9 cellular contexts compared by ENCODE assay signal in the genomic region with DNA sequence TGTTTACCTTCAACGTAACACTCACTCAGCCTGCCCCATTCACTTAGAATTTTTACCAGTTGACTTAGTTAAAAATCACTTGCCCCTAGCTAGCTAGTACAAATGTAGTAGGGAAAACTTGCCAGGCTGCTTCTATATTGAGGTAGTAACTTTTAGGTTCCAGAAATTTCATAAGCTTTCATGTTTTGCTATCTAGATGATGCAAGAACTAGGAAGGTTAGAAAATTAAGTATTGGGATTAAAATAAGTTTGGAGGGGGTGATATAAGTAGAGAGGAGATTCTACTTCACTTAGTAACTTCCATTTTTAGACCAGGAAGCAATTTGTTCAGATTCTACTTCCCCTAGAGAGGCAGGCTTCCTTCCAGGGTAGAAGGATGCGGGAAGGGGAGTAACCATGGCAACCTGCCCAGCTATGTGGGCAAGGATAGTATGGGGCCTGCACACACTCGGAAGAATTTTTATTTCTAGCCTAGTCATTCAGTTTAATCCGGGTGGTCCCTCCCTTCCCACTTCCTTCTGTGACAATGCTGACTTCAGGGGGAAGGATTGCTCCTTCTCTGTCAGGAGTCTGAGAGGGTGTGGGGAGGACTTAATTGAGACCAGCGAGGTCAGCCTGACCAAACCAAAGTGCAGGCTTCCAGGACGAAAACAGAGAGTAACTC. TPM values are rescaled to one million over a fixed set of nuclear protein-coding genes. Genes with fewer than 3 reads are reported as not detected.
DNase-seq lines count a peak whose midpoint lies in the region; ATAC-seq, FAIRE-seq and TF ChIP-seq lines count a peak whose summit lies in the region.
"Had no signal": no experiment of that assay in that cellular context is flagged by ENCODE, and none has a peak within 500 bp of the region (broad histone marks: within the 10 kb centered on the region; RNA-seq: fewer than 3 reads in every experiment).

No MANE protein-coding gene starts in this region.

- no peaks in the 10 kb centered on the region for H3K9me2 ChIP-seq in GM23338 (ENCODE audit: insufficient read depth)

- intact Hi-C loops in right lobe of liver (cut with DNase I), result no loop called here

- ATAC-seq in right lobe of liver (peak; percentile 33 to 57 (median 44)), thoracic aorta (ENCODE audit: insufficient number of reproducible peaks, low FRiP score, low read depth) (peak; percentile 44), GM19328 (IDR thresholded peaks at IDR 0.05; ENCODE audit: unreplicated experiment) (no peak), GM23338 (no peak)

- FAIRE-seq in HTR-8/SVneo (lab: Jason Lieb, UNC), result peak; percentile 79

- H3K9me3 Mint-ChIP-seq in GM23338, result no peaks in the 10 kb centered on the region

- H3K36me3 ChIP-seq in right lobe of liver, result no peaks in the 10 kb centered on the region
- no peaks in the 10 kb centered on the region for H3K36me3 ChIP-seq in thoracic aorta
- no peaks in the 10 kb centered on the region for H3K36me3 ChIP-seq in GM23338 (ENCODE audit: insufficient read depth)

- peaks cover 0 to 4% (median 0%) of the 10 kb centered on the region in 4 donors for H3K4me1 ChIP-seq in right lobe of liver
- H3K4me1 ChIP-seq in thoracic aorta (ENCODE audit: control insufficient read depth in 1 of 2, low read depth in 2 of 2), result peaks cover 27 to 52% of the 10 kb centered on the region in 2 donors
- H3K4me1 ChIP-seq in GM23338 (ENCODE audit: insufficient read depth), result peaks cover 24% of the 10 kb centered on the region

- H4K20me1 ChIP-seq in GM23338 (replicated peaks; ENCODE audit: insufficient read depth), result no peaks in the 10 kb centered on the region

- H2AFZ ChIP-seq in GM23338, result no peak overlapping the region

- no peaks in the 10 kb centered on the region for H3K36me3 Mint-ChIP-seq in GM23338 (ENCODE audit: low read depth)

- H3K27me3 ChIP-seq in right lobe of liver (no peaks in the 10 kb centered on the region), thoracic aorta (replicated peaks; ENCODE audit: insufficient read depth) (no peaks in the 10 kb centered on the region), GM23338 (ENCODE audit: insufficient read depth) (peaks cover 3% of the 10 kb centered on the region; the same call in 1 of the 2 replicates)

- peak overlapping the region; percentile 87 for H3K4me3 ChIP-seq in coronary artery
- H3K4me3 ChIP-seq in right lobe of liver, result no peak overlapping the region
- H3K4me3 ChIP-seq in thoracic aorta, result peak overlapping the region; percentile 87
- no peak overlapping the region for H3K4me3 ChIP-seq in GM23338

- TF ChIP-seq CTCF in coronary artery (IDR thresholded peaks at IDR 0.05) (no peak), right lobe of liver (IDR thresholded peaks at IDR 0.05) (no peak), thoracic aorta (IDR thresholded peaks at IDR 0.05) (no peak), GM23338 (conservative IDR thresholded peaks at IDR 0.05; ENCODE audit: low read depth in 2 of 2) (no peak)

- H3K4me3 Mint-ChIP-seq in GM23338, result no peak overlapping the region

- peaks cover 5% of the 10 kb centered on the region for H3K27me3 Mint-ChIP-seq in GM23338 (ENCODE audit: insufficient read depth, low read depth, poor library complexity)

- H3K4me2 ChIP-seq in GM23338, result no peak overlapping the region

- H3F3A ChIP-seq in GM23338 (replicated peaks; ENCODE audit: low read depth), result no peaks in the 10 kb centered on the region

- H3K79me2 ChIP-seq in GM23338 (replicated peaks; ENCODE audit: insufficient read depth), result no peaks in the 10 kb centered on the region

- peaks cover 50% of the 10 kb centered on the region for H3K4me1 Mint-ChIP-seq in GM23338

- 43% methylated on average over 6 of the region's 6 CpGs for WGBS in right lobe of liver (ENCODE audit: insufficient coverage, low coverage, low lambda C conversion rate, missing lambda C conversion rate)

- H3K27ac ChIP-seq in coronary artery (peak overlapping the region; percentile 82 to 90), right lobe of liver (peak overlapping the region in 2 of 3 donors; percentile 3 to 53), thoracic aorta (peak overlapping the region; percentile 66 to 78), GM23338 (ENCODE audit: low read depth) (no peak overlapping the region)

- H3K9me3 ChIP-seq in right lobe of liver, result no peaks in the 10 kb centered on the region
- no peaks in the 10 kb centered on the region for H3K9me3 ChIP-seq in thoracic aorta

- TF ChIP-seq POLR2A in right lobe of liver (IDR thresholded peaks at IDR 0.05), result no peak

- H3K27ac Mint-ChIP-seq in GM23338, result no peak overlapping the region

- DNase-seq in HTR-8/SVneo (ENCODE audit: insufficient read length, low spot score) (no peak), coronary artery (ENCODE audit: low spot score) (peak; percentile 84), right lobe of liver (peak in 2 of 3 donors; percentile 50 to 60), thoracic aorta (ENCODE audit: low spot score) (peak; percentile 68), NOMO-1 treated with dmso at 0.1 percent for 144 hours (lab: John Stamatoyannopoulos, UW; ENCODE audit: unreplicated experiment) (no peak), DMS79 treated with DMSO at 0.1 percent for 48 hours (lab: John Stamatoyannopoulos, UW) (no peak), GM23338 (ENCODE audit: low spot score) (no peak)
- DNase-seq: NCI-H1092 treated with DMSO at 0.1 percent for 48 hours had no signal

TF ChIP-seq in GM23338, 12 proteins besides CTCF, POLR2A, EP300 and RAD21 (continues in another document):
- TF ChIP-seq, protein P1, sequence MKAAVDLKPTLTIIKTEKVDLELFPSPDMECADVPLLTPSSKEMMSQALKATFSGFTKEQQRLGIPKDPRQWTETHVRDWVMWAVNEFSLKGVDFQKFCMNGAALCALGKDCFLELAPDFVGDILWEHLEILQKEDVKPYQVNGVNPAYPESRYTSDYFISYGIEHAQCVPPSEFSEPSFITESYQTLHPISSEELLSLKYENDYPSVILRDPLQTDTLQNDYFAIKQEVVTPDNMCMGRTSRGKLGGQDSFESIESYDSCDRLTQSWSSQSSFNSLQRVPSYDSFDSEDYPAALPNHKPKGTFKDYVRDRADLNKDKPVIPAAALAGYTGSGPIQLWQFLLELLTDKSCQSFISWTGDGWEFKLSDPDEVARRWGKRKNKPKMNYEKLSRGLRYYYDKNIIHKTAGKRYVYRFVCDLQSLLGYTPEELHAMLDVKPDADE (IDR thresholded peaks at IDR 0.05), result no peak
- TF ChIP-seq POLR2AphosphoS5 (IDR thresholded peaks at IDR 0.05; ENCODE audit: low read depth), result no peak
- TF ChIP-seq EZH2 (IDR thresholded peaks at IDR 0.05; ENCODE audit: low read depth, unreplicated experiment), result no peak
- TF ChIP-seq STAT1 (IDR thresholded peaks at IDR 0.05; ENCODE audit: unreplicated experiment), result no peak
- no peak for TF ChIP-seq JUNB (IDR thresholded peaks at IDR 0.05; ENCODE audit: unreplicated experiment)
- TF ChIP-seq, protein P2, sequence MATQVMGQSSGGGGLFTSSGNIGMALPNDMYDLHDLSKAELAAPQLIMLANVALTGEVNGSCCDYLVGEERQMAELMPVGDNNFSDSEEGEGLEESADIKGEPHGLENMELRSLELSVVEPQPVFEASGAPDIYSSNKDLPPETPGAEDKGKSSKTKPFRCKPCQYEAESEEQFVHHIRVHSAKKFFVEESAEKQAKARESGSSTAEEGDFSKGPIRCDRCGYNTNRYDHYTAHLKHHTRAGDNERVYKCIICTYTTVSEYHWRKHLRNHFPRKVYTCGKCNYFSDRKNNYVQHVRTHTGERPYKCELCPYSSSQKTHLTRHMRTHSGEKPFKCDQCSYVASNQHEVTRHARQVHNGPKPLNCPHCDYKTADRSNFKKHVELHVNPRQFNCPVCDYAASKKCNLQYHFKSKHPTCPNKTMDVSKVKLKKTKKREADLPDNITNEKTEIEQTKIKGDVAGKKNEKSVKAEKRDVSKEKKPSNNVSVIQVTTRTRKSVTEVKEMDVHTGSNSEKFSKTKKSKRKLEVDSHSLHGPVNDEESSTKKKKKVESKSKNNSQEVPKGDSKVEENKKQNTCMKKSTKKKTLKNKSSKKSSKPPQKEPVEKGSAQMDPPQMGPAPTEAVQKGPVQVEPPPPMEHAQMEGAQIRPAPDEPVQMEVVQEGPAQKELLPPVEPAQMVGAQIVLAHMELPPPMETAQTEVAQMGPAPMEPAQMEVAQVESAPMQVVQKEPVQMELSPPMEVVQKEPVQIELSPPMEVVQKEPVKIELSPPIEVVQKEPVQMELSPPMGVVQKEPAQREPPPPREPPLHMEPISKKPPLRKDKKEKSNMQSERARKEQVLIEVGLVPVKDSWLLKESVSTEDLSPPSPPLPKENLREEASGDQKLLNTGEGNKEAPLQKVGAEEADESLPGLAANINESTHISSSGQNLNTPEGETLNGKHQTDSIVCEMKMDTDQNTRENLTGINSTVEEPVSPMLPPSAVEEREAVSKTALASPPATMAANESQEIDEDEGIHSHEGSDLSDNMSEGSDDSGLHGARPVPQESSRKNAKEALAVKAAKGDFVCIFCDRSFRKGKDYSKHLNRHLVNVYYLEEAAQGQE (IDR thresholded peaks at IDR 0.05; ENCODE audit: unreplicated experiment), result no peak
- no peak for TF ChIP-seq ZNF331 (CRISPR knock-in tag; IDR thresholded peaks at IDR 0.05; ENCODE audit: low read depth)
- no peak for TF ChIP-seq NANOG (IDR thresholded peaks at IDR 0.05; ENCODE audit: borderline replicate concordance)
- no peak for TF ChIP-seq CREB1 (CRISPR knock-in tag; IDR thresholded peaks at IDR 0.05; ENCODE audit: low read depth)
- no peak for TF ChIP-seq EZH2phosphoT487 (IDR thresholded peaks at IDR 0.05; ENCODE audit: unreplicated experiment)
- TF ChIP-seq ZNF114 (CRISPR knock-in tag; IDR thresholded peaks at IDR 0.05), result no peak

RNA-seq across cellular contexts. Expression of gene DAB2, which starts 4.2 kb away (rescaled TPM):
- 10 to 100 TPM in 5 of 6 experiments, 1 to 10 TPM in 1; 7.3 to 32.8 (median 14.0) TPM for total RNA-seq in right lobe of liver
- 100 to 1,000 TPM; 162 to 187 TPM for total RNA-seq in thoracic aorta
- 2.6 and 8.4 TPM in 2 replicates for total RNA-seq in GM23338 (2014; rRNA removed; shearing (Covaris generic))
- polyA plus RNA-seq in GM23338 (2016; fragmentation: Nextera tagmentation; extraction: Ambion mirVana), result 6.0 and 6.4 TPM in 2 replicates

RNA-seq across cellular contexts. Expression of gene C9, which starts 56.3 kb away (rescaled TPM):
- total RNA-seq in right lobe of liver (1,000 to 10,000 TPM in 5 of 6 experiments, 100 to 1,000 TPM in 1; 926 to 1,698 (median 1,449) TPM), thoracic aorta (not detected)
- 2.8 TPM in 1 of 2 replicates, not detected in the other for total RNA-seq in GM23338 (2014; rRNA removed; shearing (Covaris generic))
- polyA plus RNA-seq in GM23338 (2016; fragmentation: Nextera tagmentation; extraction: Ambion mirVana), result not detected in 2 replicates

Comparison
In these comparisons a context has a peak if more than half of its experiments do, and no peak if none do; other contexts are left out.
1. DNase-seq: peak in coronary artery (single experiment), right lobe of liver (2 of 3) and thoracic aorta (single experiment); none in HTR-8/SVneo (single experiment), NOMO-1 treated with dmso at 0.1 percent for 144 hours (single experiment), DMS79 treated with DMSO at 0.1 percent for 48 hours (single experiment) and GM23338 (single experiment).
2. H3K4me3 ChIP-seq: peak in coronary artery (single experiment) and thoracic aorta (single experiment); none in right lobe of liver (0 of 3) and GM23338 (single experiment).
3. ATAC-seq: peak in right lobe of liver (4 of 4) and thoracic aorta (single experiment); none in GM19328 (single experiment) and GM23338 (single experiment).
4. RNA of gene DAB2, which starts 4.2 kb away (total RNA-seq): 162 to 187 TPM in thoracic aorta; 7.3 to 32.8 TPM in right lobe of liver and 2.6 to 8.4 TPM in GM23338; every median in the first group is over 4 times any median in the second.
5. RNA of gene C9, which starts 56.3 kb away (total RNA-seq): 926 to 1,698 TPM in right lobe of liver; not detected in thoracic aorta and 2.8 TPM in GM23338; every median in the first group is over 100 times any median in the second.